In the genomic region with DNA sequence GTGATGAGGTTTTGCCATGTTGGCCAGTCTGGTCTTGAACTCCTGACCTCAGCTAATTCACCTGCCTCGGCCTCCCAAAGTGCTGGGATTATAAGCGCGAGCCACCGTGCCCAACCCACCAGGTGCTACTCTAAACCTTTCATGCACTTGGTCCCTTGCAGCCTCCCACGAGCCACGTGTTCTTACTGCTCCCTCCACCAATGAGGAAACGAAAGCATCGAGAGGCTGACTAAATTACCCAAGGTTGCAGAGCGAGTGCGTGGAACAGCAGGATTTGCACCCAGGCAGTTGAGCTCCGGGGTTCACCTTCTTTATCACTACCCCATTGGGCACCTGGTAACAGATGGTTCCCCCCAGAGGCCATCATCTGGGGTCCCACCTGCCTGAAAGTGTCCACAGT, we compare ENCODE assay signal across 27 cellular contexts.
"Had no signal": no experiment of that assay in that cellular context is flagged by ENCODE, and none has a peak within 500 bp of the region (broad histone marks: within the 10 kb centered on the region; RNA-seq: fewer than 3 reads in every experiment).

No MANE protein-coding gene starts in this region.

- H3K79me2 ChIP-seq: hepatocyte had no signal

- H3K4me2 ChIP-seq: hepatocyte, neural progenitor cell had no signal

- H3K27me3 ChIP-seq: adrenal gland, ascending aorta, brain microvascular endothelial cell, hepatocyte, left lung, neural progenitor cell, upper lobe of left lung had no signal

- H3K9me3 ChIP-seq: adrenal gland, ascending aorta, left lung, prostate gland, upper lobe of left lung had no signal

- H2AFZ ChIP-seq: hepatocyte, neural progenitor cell had no signal

- H3K4me3 ChIP-seq: adrenal gland, ascending aorta, hepatocyte, left lung, lung, neural progenitor cell, prostate gland, upper lobe of left lung had no signal

- H3K4me1 ChIP-seq: adrenal gland, ascending aorta, neural progenitor cell, prostate gland had no signal

- H3K27ac ChIP-seq: adrenal gland, ascending aorta, brain microvascular endothelial cell, hepatocyte, left lung, neural progenitor cell, prostate gland, upper lobe of left lung, WERI-Rb-1 had no signal

- H3K9ac ChIP-seq: neural progenitor cell had no signal

- H3K27ac Mint-ChIP-seq: activated CD4-positive, alpha-beta T cell treated with anti-CD3 and anti-CD28 coated beads, Interleukin-2, amount 10 ng/mL, durations not matched to agents 7 days and 5 days; activated CD8-positive, alpha-beta T cell treated with anti-CD3 and anti-CD28 coated beads for 36 hours; activated naive CD4-positive, alpha-beta T cell treated with anti-CD3 and anti-CD28 coated beads, Interleukin-2, amount 50 U/mL, for 72 hours; mesothelial cell of epicardium; neural progenitor cell had no signal

- H3K4me3 Mint-ChIP-seq: activated CD4-positive, alpha-beta T cell treated with anti-CD3 and anti-CD28 coated beads, Interleukin-2, amount 10 ng/mL, durations not matched to agents 7 days and 5 days; activated CD8-positive, alpha-beta T cell treated with anti-CD3 and anti-CD28 coated beads for 36 hours; mesothelial cell of epicardium; naive thymus-derived CD8-positive, alpha-beta T cell; neural progenitor cell had no signal

- H3K36me3 ChIP-seq: adrenal gland, ascending aorta, brain microvascular endothelial cell, left lung, neural progenitor cell, prostate gland, upper lobe of left lung, WERI-Rb-1 had no signal

- DNase-seq: activated CD4-positive, alpha-beta T cell treated with anti-CD3 and anti-CD28 coated beads, Interleukin-2, amount 10 ng/mL, durations not matched to agents 7 days and 5 days; activated CD4-positive, CD25-positive, alpha-beta regulatory T cell treated with anti-CD3 and anti-CD28 coated beads, Interleukin-2, amount 50 U/mL, for 72 hours; activated CD8-positive, alpha-beta T cell treated with anti-CD3 and anti-CD28 coated beads for 36 hours; activated T-cell treated with anti-CD3 and anti-CD28 coated beads, Interleukin-2, amount 50 U/mL, for 1 hour; adrenal gland; brain microvascular endothelial cell; caudate nucleus; dermis blood vessel endothelial cell; effector CD8-positive, alpha-beta T cell; erythroblast; foreskin melanocyte; glutamatergic neuron; kidney glomerular epithelial cell; left lung; stimulated activated CD4-positive, alpha-beta T cell treated with anti-CD3 and anti-CD28 coated beads, Interleukin-2, amount 100 ng/mL, for 48 hours; stimulated activated CD8-positive, alpha-beta memory T cell treated with anti-CD3 and anti-CD28 coated beads, Interleukin-4, amount 100 ng/mL, for 48 hours; stimulated activated naive CD4-positive, alpha-beta T cell; upper lobe of left lung; WERI-Rb-1 had no signal

- H3K9me3 Mint-ChIP-seq: activated CD4-positive, alpha-beta T cell treated with anti-CD3 and anti-CD28 coated beads, Interleukin-2, amount 10 ng/mL, durations not matched to agents 7 days and 5 days; activated CD8-positive, alpha-beta T cell treated with anti-CD3 and anti-CD28 coated beads for 36 hours; activated naive CD4-positive, alpha-beta T cell treated with anti-CD3 and anti-CD28 coated beads, Interleukin-2, amount 50 U/mL, for 72 hours; mesothelial cell of epicardium; naive thymus-derived CD8-positive, alpha-beta T cell; neural progenitor cell had no signal

- H3K27me3 Mint-ChIP-seq: activated CD4-positive, alpha-beta T cell treated with anti-CD3 and anti-CD28 coated beads, Interleukin-2, amount 10 ng/mL, durations not matched to agents 7 days and 5 days had no signal

- ATAC-seq: activated CD8-positive, alpha-beta T cell treated with anti-CD3 and anti-CD28 coated beads for 36 hours; activated naive CD4-positive, alpha-beta T cell treated with anti-CD3 and anti-CD28 coated beads, Interleukin-2, amount 50 U/mL, for 72 hours; left lung; naive thymus-derived CD8-positive, alpha-beta T cell had no signal
